In the genomic region with DNA sequence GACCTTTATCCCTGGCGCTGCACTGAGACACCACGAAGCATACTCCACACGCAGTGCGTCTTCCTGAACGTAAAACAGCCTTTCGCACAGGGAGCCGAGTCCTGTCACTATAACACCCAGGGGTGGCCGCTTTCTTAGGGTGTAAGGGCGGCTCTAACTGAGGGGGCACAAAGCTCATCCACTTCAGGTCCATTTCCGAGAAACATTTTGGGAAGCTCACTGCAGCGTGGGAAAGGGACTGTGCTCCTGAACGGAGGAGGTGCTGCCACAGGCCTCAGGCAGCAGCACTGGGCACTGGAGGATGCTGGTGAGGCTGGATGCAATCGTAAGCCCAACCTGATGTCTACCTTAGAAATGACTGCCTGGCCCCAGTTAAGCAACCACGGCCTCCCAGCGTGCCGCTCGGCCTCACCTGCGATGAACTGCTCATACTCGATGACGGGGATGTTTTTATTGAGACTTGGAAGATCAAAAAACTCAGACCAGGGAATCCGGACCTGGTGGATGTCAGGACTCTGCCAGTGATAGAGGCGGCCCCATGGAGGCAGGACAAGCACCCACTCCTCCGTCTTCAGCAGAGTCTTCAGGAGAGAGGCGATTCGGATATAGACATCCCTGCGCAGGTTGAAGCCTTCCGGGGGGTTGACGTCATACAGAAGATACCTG, we compare ENCODE assay signal across 16 cellular contexts. TPM values are rescaled to one million over a fixed set of nuclear protein-coding genes. Genes with fewer than 3 reads are reported as not detected.
DNase-seq lines count a peak whose midpoint lies in the region; ATAC-seq and TF ChIP-seq lines count a peak whose summit lies in the region.
"Had no signal": no experiment of that assay in that cellular context is flagged by ENCODE, and none has a peak within 500 bp of the region (broad histone marks: within the 10 kb centered on the region; RNA-seq: fewer than 3 reads in every experiment).

No MANE protein-coding gene starts in this region.

- no peak overlapping the region for H3K9ac ChIP-seq in SK-N-SH

- no peak overlapping the region for H2AFZ ChIP-seq in SK-N-SH (ENCODE audit: low read depth)

- WGBS in ovary, 3 donors = 89 to 93% (median 90%) methylated on average over 28 of the region's 28 CpGs
- 97% methylated on average over 28 of the region's 28 CpGs for WGBS in SK-N-SH (ENCODE audit: low lambda C conversion rate)

- no peak overlapping the region for H3K27ac ChIP-seq in ovary
- no peak overlapping the region for H3K27ac ChIP-seq in SK-N-SH (ENCODE audit: low read depth in 2 of 2, low read length in 1 of 2)
- H3K27ac ChIP-seq: ascending aorta, dorsolateral prefrontal cortex, right lobe of liver had no signal

- peak overlapping the region; percentile 46 for H3K4me3 Mint-ChIP-seq in T-helper 2 cell treated with Interferon-gamma antibody and Interleukin-4, amounts not matched to agents 5 μg/mL and 100 μg/mL, for 36 hours
- peak overlapping the region; percentile 8 to 89 (median 20) for H3K4me3 Mint-ChIP-seq in IgD-negative memory B cell

- peaks cover 8% of the 10 kb centered on the region for H3K4me1 Mint-ChIP-seq in T-helper 2 cell treated with Interferon-gamma antibody and Interleukin-4, amounts not matched to agents 5 μg/mL and 100 μg/mL, for 36 hours (ENCODE audit: low read depth)
- H3K4me1 Mint-ChIP-seq in IgD-negative memory B cell = peaks cover 0 to 3% (median 1%) of the 10 kb centered on the region in 3 donors

- H3K4me3 ChIP-seq in ovary = no peak overlapping the region
- no peak overlapping the region for H3K4me3 ChIP-seq in SK-N-SH (ENCODE audit: low read depth in 2 of 2, low read length in 1 of 2)
- H3K4me3 ChIP-seq: right lobe of liver had no signal

- POLR2A ChIA-PET in SK-N-SH (lab: Yijun Ruan, JAX) = no interaction called here

- H3K36me3 Mint-ChIP-seq in T-helper 2 cell treated with Interferon-gamma antibody and Interleukin-4, amounts not matched to agents 5 μg/mL and 100 μg/mL, for 36 hours (ENCODE audit: low read depth) = peaks cover 12% of the 10 kb centered on the region
- no peaks in the 10 kb centered on the region for H3K36me3 Mint-ChIP-seq in IgD-negative memory B cell

- peaks cover 58% of the 10 kb centered on the region for H3K79me2 ChIP-seq in SK-N-SH (ENCODE audit: insufficient read depth)

- TF ChIP-seq CTCF in ovary (IDR thresholded peaks at IDR 0.05) (no peak), SK-N-SH (IDR thresholded peaks at IDR 0.05) (no peak)

- H3K27ac Mint-ChIP-seq in T-helper 2 cell treated with Interferon-gamma antibody and Interleukin-4, amounts not matched to agents 5 μg/mL and 100 μg/mL, for 36 hours = peak overlapping the region; percentile 43
- peak overlapping the region in 1 of 3 donors; percentile 87 for H3K27ac Mint-ChIP-seq in IgD-negative memory B cell

- no peak for ATAC-seq in HG03520 (IDR thresholded peaks at IDR 0.05; ENCODE audit: unreplicated experiment)
- ATAC-seq: right lobe of liver had no signal

- DNase-seq in T-helper 2 cell treated with Interferon-gamma antibody and Interleukin-4, amounts not matched to agents 5 μg/mL and 100 μg/mL, for 36 hours (ENCODE audit: low spot score) = no peak
- no peak for DNase-seq in T-helper 2 cell
- peak; percentile 38 for DNase-seq in ecto neural progenitor cell (ENCODE audit: low spot score)
- peak; percentile 9 to 36 (median 24) for DNase-seq in ovary
- no peak for DNase-seq in KBM-7
- no peak for DNase-seq in SK-N-SH
- DNase-seq: 8988T; COR-L47; H7; MG63; stimulated activated CD4-positive, alpha-beta T cell treated with anti-CD3 and anti-CD28 coated beads, Interleukin-4, amount 100 ng/mL, for 4 hours had no signal

- H3K9me3 Mint-ChIP-seq in T-helper 2 cell treated with Interferon-gamma antibody and Interleukin-4, amounts not matched to agents 5 μg/mL and 100 μg/mL, for 36 hours = no peaks in the 10 kb centered on the region
- H3K9me3 Mint-ChIP-seq in IgD-negative memory B cell = no peaks in the 10 kb centered on the region

- H3K36me3 ChIP-seq in ovary (no peaks in the 10 kb centered on the region), SK-N-SH (replicated peaks in 1 of 2; ENCODE audit: control insufficient read depth in 1 of 2, insufficient read depth in 2 of 2, low read length in 1 of 2) (peaks cover 36 to 61% of the 10 kb centered on the region in 2 experiments)

- H4K20me1 ChIP-seq in SK-N-SH (ENCODE audit: insufficient read depth) = peaks cover 53% of the 10 kb centered on the region

- intact Hi-C loops in ovary (cut with DNase I) = loop anchor here in 2 of 4 donors (5.0 to 10.0 kb wide), 3 partner anchors 143 to 411 kb away; a partner anchor contains a TSS

- in situ Hi-C loops in KBM-7 (cut with MboI; ENCODE audit: low pct_unique_long_range_greater_than_20kb, low sequenced_read_pairs) = no loop called here

- TF ChIP-seq POLR2A in ovary (IDR thresholded peaks at IDR 0.05) = no peak

- H3K9me3 ChIP-seq in ovary = no peaks in the 10 kb centered on the region
- H3K9me3 ChIP-seq in SK-N-SH = no peaks in the 10 kb centered on the region
- H3K9me3 ChIP-seq: ascending aorta, MG63, right lobe of liver had no signal

- CTCF ChIA-PET in SK-N-SH (lab: Yijun Ruan, JAX) = interaction anchor here (1.0 to 15.7 kb wide), 3 partner anchors 24 to 155 kb away, joined by 3 to 271 read pairs (median 9); no protein-coding TSS in a partner anchor

- no peak for TF ChIP-seq RAD21 in SK-N-SH (IDR thresholded peaks at IDR 0.05; ENCODE audit: low read length)

- no peaks in the 10 kb centered on the region for H3K27me3 ChIP-seq in ovary
- H3K27me3 ChIP-seq in SK-N-SH (ENCODE audit: insufficient read depth) = no peaks in the 10 kb centered on the region
- H3K27me3 ChIP-seq: ascending aorta, dorsolateral prefrontal cortex, MG63, right lobe of liver had no signal

- peaks cover 5% of the 10 kb centered on the region for H3F3A ChIP-seq in SK-N-SH (replicated peaks; ENCODE audit: insufficient read depth)

- H3K4me1 ChIP-seq in ovary (ENCODE audit: insufficient read depth) = peaks cover 5% of the 10 kb centered on the region
- peaks cover 0 to 14% of the 10 kb centered on the region in 2 experiments; a peak in 1 of 4 replicates for H3K4me1 ChIP-seq in SK-N-SH (ENCODE audit: control insufficient read depth in 1 of 2, insufficient read depth in 2 of 2, low read depth in 1 of 2, low read length in 1 of 2)

- no peaks in the 10 kb centered on the region for H3K9me2 ChIP-seq in SK-N-SH

- peaks cover 2% of the 10 kb centered on the region for H3K27me3 Mint-ChIP-seq in T-helper 2 cell treated with Interferon-gamma antibody and Interleukin-4, amounts not matched to agents 5 μg/mL and 100 μg/mL, for 36 hours (ENCODE audit: low read depth)
- H3K27me3 Mint-ChIP-seq in IgD-negative memory B cell = no peaks in the 10 kb centered on the region

- TF ChIP-seq EP300 in ovary (IDR thresholded peaks at IDR 0.05) (no peak), SK-N-SH (IDR thresholded peaks at IDR 0.05; ENCODE audit: borderline replicate concordance in 1 of 2, low read depth in 1 of 2, low read length in 1 of 2) (no peak)

- H3K4me2 ChIP-seq in SK-N-SH = no peak overlapping the region

TF ChIP-seq in SK-N-SH, 30 proteins besides CTCF, POLR2A, EP300 and RAD21 (continues in another document):
- TF ChIP-seq MXI1 (IDR thresholded peaks at IDR 0.05; ENCODE audit: low read depth, low read length) (no peak), GABPA (IDR thresholded peaks at IDR 0.05; ENCODE audit: low read depth) (no peak), GATA2 (CRISPR knock-in tag; IDR thresholded peaks at IDR 0.05) (no peak), FOSL2 (IDR thresholded peaks at IDR 0.05; ENCODE audit: borderline replicate concordance, low read depth) (no peak), EZH2phosphoT487 (IDR thresholded peaks at IDR 0.05; ENCODE audit: borderline replicate concordance, low read depth) (no peak), RFX5 (IDR thresholded peaks at IDR 0.05; ENCODE audit: low read length) (no peak), YY1 (IDR thresholded peaks at IDR 0.05; ENCODE audit: low read depth) (no peak), TAF1 (IDR thresholded peaks at IDR 0.05; ENCODE audit: borderline replicate concordance, low read depth, low read length) (no peak)
- TF ChIP-seq, protein P1, sequence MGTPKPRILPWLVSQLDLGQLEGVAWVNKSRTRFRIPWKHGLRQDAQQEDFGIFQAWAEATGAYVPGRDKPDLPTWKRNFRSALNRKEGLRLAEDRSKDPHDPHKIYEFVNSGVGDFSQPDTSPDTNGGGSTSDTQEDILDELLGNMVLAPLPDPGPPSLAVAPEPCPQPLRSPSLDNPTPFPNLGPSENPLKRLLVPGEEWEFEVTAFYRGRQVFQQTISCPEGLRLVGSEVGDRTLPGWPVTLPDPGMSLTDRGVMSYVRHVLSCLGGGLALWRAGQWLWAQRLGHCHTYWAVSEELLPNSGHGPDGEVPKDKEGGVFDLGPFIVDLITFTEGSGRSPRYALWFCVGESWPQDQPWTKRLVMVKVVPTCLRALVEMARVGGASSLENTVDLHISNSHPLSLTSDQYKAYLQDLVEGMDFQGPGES (IDR thresholded peaks at IDR 0.05; ENCODE audit: low read depth, low read length) = no peak
- TF ChIP-seq, protein P2, sequence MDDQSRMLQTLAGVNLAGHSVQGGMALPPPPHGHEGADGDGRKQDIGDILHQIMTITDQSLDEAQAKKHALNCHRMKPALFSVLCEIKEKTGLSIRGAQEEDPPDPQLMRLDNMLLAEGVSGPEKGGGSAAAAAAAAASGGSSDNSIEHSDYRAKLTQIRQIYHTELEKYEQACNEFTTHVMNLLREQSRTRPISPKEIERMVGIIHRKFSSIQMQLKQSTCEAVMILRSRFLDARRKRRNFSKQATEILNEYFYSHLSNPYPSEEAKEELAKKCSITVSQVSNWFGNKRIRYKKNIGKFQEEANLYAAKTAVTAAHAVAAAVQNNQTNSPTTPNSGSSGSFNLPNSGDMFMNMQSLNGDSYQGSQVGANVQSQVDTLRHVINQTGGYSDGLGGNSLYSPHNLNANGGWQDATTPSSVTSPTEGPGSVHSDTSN (IDR thresholded peaks at IDR 0.05) = no peak

RNA-seq across cellular contexts. Expression of a gene that starts 2.3 kb away (rescaled TPM):
- polyA plus RNA-seq in IgD-negative memory B cell (5.9 TPM), ovary (10 to 100 TPM; 25.7 to 52.9 TPM), SK-N-SH (2012; rRNA removed) (45.5 and 53.3 TPM in 2 replicates)
- total RNA-seq in ovary = 10 to 100 TPM; 26.2 to 48.2 (median 40.1) TPM
- polyA plus RNA-seq in SK-N-SH (2012; cell fraction: cytosol; rRNA removed) = 27.6 and 33.4 TPM in 2 replicates
- polyA plus RNA-seq in SK-N-SH (2012; cell fraction: nucleus; rRNA removed) = 208 and 214 TPM in 2 replicates

Comparison
In these comparisons a context has a peak if more than half of its experiments do, and no peak if none do; other contexts are left out.
1. DNase-seq: peak in ecto neural progenitor cell (single experiment) and ovary (5 of 5); none in T-helper 2 cell treated with Interferon-gamma antibody and Interleukin-4, amounts not matched to agents 5 μg/mL and 100 μg/mL, for 36 hours (single experiment), T-helper 2 cell (0 of 5), KBM-7 (single experiment) and SK-N-SH (single experiment).